15 cellular contexts compared by ENCODE assay signal in the genomic region with DNA sequence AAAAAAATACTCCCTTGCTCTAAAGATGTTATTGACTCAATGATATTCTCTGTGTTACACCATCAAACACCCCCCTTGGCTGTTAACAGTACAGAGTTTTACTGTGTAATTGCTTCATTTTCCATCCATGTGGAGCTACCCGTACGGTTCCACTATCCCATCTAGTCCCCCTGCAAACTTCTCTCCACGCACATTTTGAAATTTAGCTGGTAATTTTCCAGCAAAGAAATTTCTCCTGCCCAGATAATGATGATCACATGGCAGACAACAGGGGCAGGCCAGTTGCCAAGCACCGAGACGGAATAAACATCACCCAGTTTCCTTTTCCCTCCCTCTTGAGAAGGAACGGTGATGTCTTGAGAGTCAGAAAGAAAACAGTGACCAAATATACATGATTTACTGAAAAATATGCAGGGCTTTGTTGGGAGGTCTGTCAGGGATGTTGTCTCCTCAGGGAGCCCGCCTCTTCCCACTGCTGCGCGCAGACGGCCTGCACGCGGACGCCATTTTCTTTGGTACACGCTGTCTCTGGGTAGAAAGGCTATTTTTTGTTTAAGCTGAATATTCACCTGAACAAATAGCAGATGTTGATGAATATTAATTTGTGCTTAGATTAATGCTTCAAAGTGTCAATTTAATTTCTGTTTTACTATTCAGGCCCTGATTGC.
DNase-seq lines count a peak whose midpoint lies in the region; TF ChIP-seq lines count a peak whose summit lies in the region.
"Had no signal": no experiment of that assay in that cellular context is flagged by ENCODE, and none has a peak within 500 bp of the region (broad histone marks: within the 10 kb centered on the region; RNA-seq: fewer than 3 reads in every experiment).

No MANE protein-coding gene starts in this region.

- no peaks in the 10 kb centered on the region for H3K9me3 ChIP-seq in fibroblast of lung (ENCODE audit: control insufficient read depth, insufficient read depth, low read depth, low read length)
- no peaks in the 10 kb centered on the region for H3K9me3 ChIP-seq in transverse colon
- H3K9me3 ChIP-seq: neutrophil had no signal

- peak overlapping the region; percentile 15 for H3K27ac ChIP-seq in fibroblast of lung (ENCODE audit: insufficient read depth, low read length)
- H3K27ac ChIP-seq in transverse colon, result peak overlapping the region in 1 of 4 donors; percentile 33
- H3K27ac ChIP-seq: neutrophil had no signal

- H3K9me3 Mint-ChIP-seq in osteocyte (ENCODE audit: unreplicated experiment), result peaks cover 4% of the 10 kb centered on the region
- H3K9me3 Mint-ChIP-seq: activated T-cell treated with anti-CD3 and anti-CD28 coated beads, Interleukin-2, amount 50 U/mL, for 4 hours had no signal

- no peaks in the 10 kb centered on the region for H3K27me3 Mint-ChIP-seq in osteocyte (ENCODE audit: unreplicated experiment)

- H2AFZ ChIP-seq in fibroblast of lung (ENCODE audit: low read length), result no peak overlapping the region

- H3K79me2 ChIP-seq in fibroblast of lung (ENCODE audit: control insufficient read depth, insufficient read depth, low read length), result no peaks in the 10 kb centered on the region

- H3K36me3 Mint-ChIP-seq in osteocyte (ENCODE audit: unreplicated experiment), result no peaks in the 10 kb centered on the region

- H3K4me3 ChIP-seq in fibroblast of lung (replicated peaks in 1 of 4; ENCODE audit: control extremely low read depth in 1 of 4, insufficient read depth in 1 of 4, low read depth in 3 of 4, low read length in 4 of 4) (no peak overlapping the region), transverse colon (no peak overlapping the region)

- H3K4me1 Mint-ChIP-seq in osteocyte (ENCODE audit: unreplicated experiment), result no peaks in the 10 kb centered on the region

- TF ChIP-seq EP300 in transverse colon (IDR thresholded peaks at IDR 0.05; ENCODE audit: low read depth), result no peak

- H3K27me3 ChIP-seq in fibroblast of lung (ENCODE audit: control insufficient read depth, insufficient read depth, low read length) (no peaks in the 10 kb centered on the region), transverse colon (no peaks in the 10 kb centered on the region)

- intact Hi-C loops in transverse colon (cut with DNase I; ENCODE audit: low total_unique reads), result no loop called here

- no peak for TF ChIP-seq POLR2A in transverse colon (IDR thresholded peaks at IDR 0.05)

- H4K20me1 ChIP-seq in fibroblast of lung (ENCODE audit: control insufficient read depth, extremely low read depth, insufficient read depth, low read length), result no peaks in the 10 kb centered on the region

- in situ Hi-C loops in transverse colon (cut with MboI; ENCODE audit: low pct_ligation_motif_present in 1 of 4, low pct_unique_long_range_greater_than_20kb in 1 of 4, low sequenced_read_pairs in 3 of 4), result no loop called here

- H3K4me1 ChIP-seq in fibroblast of lung (ENCODE audit: control insufficient read depth, extremely low read depth, insufficient read depth, low read length) (no peaks in the 10 kb centered on the region), transverse colon (no peaks in the 10 kb centered on the region)

- peak overlapping the region; percentile 38 for H3K4me2 ChIP-seq in fibroblast of lung (ENCODE audit: extremely low read depth, insufficient read depth, low read length)

- no peak overlapping the region for H3K4me3 Mint-ChIP-seq in osteocyte (ENCODE audit: unreplicated experiment)
- H3K4me3 Mint-ChIP-seq: activated T-cell treated with anti-CD3 and anti-CD28 coated beads, Interleukin-2, amount 50 U/mL, for 4 hours had no signal

- H3K36me3 ChIP-seq in fibroblast of lung (ENCODE audit: control insufficient read depth, insufficient read depth, low read length) (no peaks in the 10 kb centered on the region), transverse colon (no peaks in the 10 kb centered on the region)
- H3K36me3 ChIP-seq: neutrophil had no signal

- TF ChIP-seq CTCF in fibroblast of lung (conservative IDR thresholded peaks at IDR 0.05 in 1 of 2, IDR thresholded peaks at IDR 0.05 in 1 of 2; ENCODE audit: low read depth in 1 of 2, low read length in 2 of 2) (no peak), osteocyte (IDR thresholded peaks at IDR 0.05) (no peak), transverse colon (IDR thresholded peaks at IDR 0.05) (no peak)

- no peak overlapping the region for H3K9ac ChIP-seq in fibroblast of lung (ENCODE audit: insufficient read depth, low read length)

- peak; percentile 46 for DNase-seq in AG08395 (ENCODE audit: low spot score)
- DNase-seq in NCI-H2171 treated with DMSO at 0.1 percent for 48 hours (lab: John Stamatoyannopoulos, UW), result peak; percentile 12
- DNase-seq in fibroblast of lung (ENCODE audit: low read depth in 2 of 2), result peak in 1 of 2 donors; percentile 23
- no peak for DNase-seq in osteocyte (ENCODE audit: extremely low spot score, unreplicated experiment)
- DNase-seq in SK-N-DZ (ENCODE audit: low spot score), result no peak
- DNase-seq in stimulated activated CD4-positive, alpha-beta T cell treated with anti-CD3 and anti-CD28 coated beads, Interleukin-4, amount 100 ng/mL, for 1 hour, result no peak
- no peak for DNase-seq in activated CD4-positive, alpha-beta T cell treated with anti-CD3 and anti-CD28 coated beads, Interleukin-2, amount 50 U/mL, for 48 hours
- DNase-seq in transverse colon, result no peak
- DNase-seq: activated CD4-positive, alpha-beta T cell treated with anti-CD3 and anti-CD28 coated beads for 1 hour; activated T-cell treated with anti-CD3 and anti-CD28 coated beads, Interleukin-2, amount 50 U/mL, for 4 hours; AML-193; GOT3; NCI-H2081 treated with DMSO at 0.1 percent for 48 hours; stimulated activated CD4-positive, alpha-beta T cell treated with anti-CD3 and anti-CD28 coated beads, Interleukin-12 subunit alpha, Interleukin-12 subunit beta, amount 100 ng/mL, for 4 hours had no signal

- WGBS in transverse colon (ENCODE audit: low coverage in 1 of 2), 2 donors, result 81 to 91% methylated on average over 4 to 14 of the region's 14 CpGs

- H3K27ac Mint-ChIP-seq in osteocyte (ENCODE audit: unreplicated experiment), result peak overlapping the region; percentile 27

Comparison
In these comparisons a context has a peak if more than half of its experiments do, and no peak if none do; other contexts are left out.
1. DNase-seq: peak in AG08395 (single experiment) and NCI-H2171 treated with DMSO at 0.1 percent for 48 hours (single experiment); none in osteocyte (single experiment), SK-N-DZ (single experiment), stimulated activated CD4-positive, alpha-beta T cell treated with anti-CD3 and anti-CD28 coated beads, Interleukin-4, amount 100 ng/mL, for 1 hour (single experiment), activated CD4-positive, alpha-beta T cell treated with anti-CD3 and anti-CD28 coated beads, Interleukin-2, amount 50 U/mL, for 48 hours (0 of 2) and transverse colon (single experiment).